In the genomic region with DNA sequence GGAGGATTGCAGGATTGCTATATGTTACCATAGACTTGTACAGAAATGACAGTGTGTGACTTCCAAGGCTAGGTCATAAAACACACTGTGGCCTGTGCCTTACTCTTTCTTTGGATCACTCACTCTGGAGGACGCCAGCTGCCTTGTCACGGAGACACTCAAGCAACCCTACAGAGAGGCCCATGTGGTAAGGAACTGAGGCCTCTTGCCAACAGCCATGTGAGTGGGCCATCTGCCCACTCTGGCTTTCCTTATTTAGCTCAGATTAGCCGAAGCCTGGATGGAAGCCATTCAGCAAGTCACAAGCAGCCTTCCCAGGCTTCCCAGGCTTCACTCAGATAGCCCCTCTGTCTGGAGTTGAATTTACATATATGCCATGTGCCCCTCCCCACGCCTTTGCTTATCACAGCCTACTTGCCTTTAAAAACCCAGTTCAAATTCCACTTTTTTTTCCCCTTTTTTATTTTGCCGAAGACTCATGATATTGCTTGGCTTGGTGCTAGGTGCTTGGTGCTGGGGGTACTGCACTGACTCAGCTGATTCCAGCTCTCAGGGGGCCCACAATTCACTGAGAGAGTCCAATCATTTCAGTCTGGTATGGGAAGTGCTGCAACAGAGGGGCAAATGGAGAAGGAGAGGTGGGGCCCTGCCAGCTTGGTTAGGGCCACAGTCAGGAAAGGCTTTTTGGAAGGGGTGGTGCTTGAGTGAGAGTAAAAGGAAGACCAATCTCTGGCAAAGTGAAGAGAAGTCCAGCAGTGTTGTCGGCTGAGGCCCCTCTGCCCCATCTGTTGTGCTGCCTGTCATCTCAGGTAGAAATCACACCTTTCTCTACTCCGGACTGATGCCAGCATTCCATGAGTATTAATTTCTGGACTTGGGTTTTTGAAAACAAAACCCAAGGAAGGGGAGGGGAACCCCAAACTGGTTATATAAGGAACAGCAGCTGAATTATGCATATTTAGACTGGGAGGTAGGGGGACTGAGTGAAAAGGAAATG, we compare ENCODE assay signal across 10 cellular contexts. TPM values are rescaled to one million over a fixed set of nuclear protein-coding genes. Genes with fewer than 3 reads are reported as not detected.
DNase-seq lines count a peak whose midpoint lies in the region; ATAC-seq and TF ChIP-seq lines count a peak whose summit lies in the region.
"Had no signal": no experiment of that assay in that cellular context is flagged by ENCODE, and none has a peak within 500 bp of the region (broad histone marks: within the 10 kb centered on the region; RNA-seq: fewer than 3 reads in every experiment).

No MANE protein-coding gene starts in this region.

- no peaks in the 10 kb centered on the region for H3K4me1 Mint-ChIP-seq in stimulated activated naive CD8-positive, alpha-beta T cell treated with anti-CD3 and anti-CD28 coated beads, Interleukin-15, amount 100 ng/mL, for 72 hours
- H3K4me1 Mint-ChIP-seq in activated CD8-positive, alpha-beta memory T cell treated with anti-CD3 and anti-CD28 coated beads, Interleukin-2, amount 10 ng/mL, durations not matched to agents 7 days and 5 days: no peaks in the 10 kb centered on the region
- H3K4me1 Mint-ChIP-seq in T-cell: peaks cover 0 to 2% (median 0%) of the 10 kb centered on the region in 3 donors
- no peaks in the 10 kb centered on the region for H3K4me1 Mint-ChIP-seq in activated T-helper 17 cell treated with anti-CD3 and anti-CD28 coated beads, Interleukin-2, amount 50 U/mL, for 72 hours
- H3K4me1 Mint-ChIP-seq: CD4-positive, CD25-positive, alpha-beta regulatory T cell had no signal

- peaks cover 2% of the 10 kb centered on the region for H3K36me3 Mint-ChIP-seq in activated CD8-positive, alpha-beta memory T cell treated with anti-CD3 and anti-CD28 coated beads, Interleukin-2, amount 10 ng/mL, durations not matched to agents 7 days and 5 days
- peaks cover 8% of the 10 kb centered on the region for H3K36me3 Mint-ChIP-seq in T-cell
- no peaks in the 10 kb centered on the region for H3K36me3 Mint-ChIP-seq in activated T-helper 17 cell treated with anti-CD3 and anti-CD28 coated beads, Interleukin-2, amount 50 U/mL, for 72 hours (ENCODE audit: low read depth)
- H3K36me3 Mint-ChIP-seq: CD4-positive, CD25-positive, alpha-beta regulatory T cell had no signal

- H3K4me3 ChIP-seq in dorsolateral prefrontal cortex (no peak overlapping the region), mucosa of descending colon (no peak overlapping the region)

- H3K27ac ChIP-seq in dorsolateral prefrontal cortex: peak overlapping the region in 28 of 59 donors; percentile 1 to 77 (median 52)

- no peaks in the 10 kb centered on the region for H3K27me3 ChIP-seq in dorsolateral prefrontal cortex

- no peak for ATAC-seq in stimulated activated naive CD8-positive, alpha-beta T cell treated with anti-CD3 and anti-CD28 coated beads, Interleukin-15, amount 100 ng/mL, for 72 hours
- ATAC-seq in stimulated activated naive CD8-positive, alpha-beta T cell treated with anti-CD3 and anti-CD28 coated beads, Interleukin-15, Interleukin-2, amounts not matched to agents 100 U/mL and 50 U/mL, for 24 hours: no peak
- peak; percentile 61 for ATAC-seq in mucosa of descending colon
- no peak for ATAC-seq in activated CD8-positive, alpha-beta memory T cell treated with anti-CD3 and anti-CD28 coated beads, Interleukin-2, amount 10 ng/mL, durations not matched to agents 7 days and 5 days
- no peak for ATAC-seq in HG03571 (IDR thresholded peaks at IDR 0.05; ENCODE audit: unreplicated experiment)
- no peak for ATAC-seq in T-cell (replicated peaks in 1 of 4)
- no peak for ATAC-seq in activated T-helper 17 cell treated with anti-CD3 and anti-CD28 coated beads, Interleukin-2, amount 50 U/mL, for 72 hours (replicated peaks)

- no peaks in the 10 kb centered on the region for H3K9me3 ChIP-seq in mucosa of descending colon

- H3K4me3 Mint-ChIP-seq in stimulated activated naive CD8-positive, alpha-beta T cell treated with anti-CD3 and anti-CD28 coated beads, Interleukin-15, amount 100 ng/mL, for 72 hours: no peak overlapping the region
- H3K4me3 Mint-ChIP-seq in activated CD8-positive, alpha-beta memory T cell treated with anti-CD3 and anti-CD28 coated beads, Interleukin-2, amount 10 ng/mL, durations not matched to agents 7 days and 5 days: no peak overlapping the region
- no peak overlapping the region for H3K4me3 Mint-ChIP-seq in T-cell
- no peak overlapping the region for H3K4me3 Mint-ChIP-seq in activated T-helper 17 cell treated with anti-CD3 and anti-CD28 coated beads, Interleukin-2, amount 50 U/mL, for 72 hours
- H3K4me3 Mint-ChIP-seq: CD4-positive, CD25-positive, alpha-beta regulatory T cell had no signal

- peak overlapping the region; percentile 5 to 54 for H3K27ac Mint-ChIP-seq in stimulated activated naive CD8-positive, alpha-beta T cell treated with anti-CD3 and anti-CD28 coated beads, Interleukin-15, amount 100 ng/mL, for 72 hours
- H3K27ac Mint-ChIP-seq in activated CD8-positive, alpha-beta memory T cell treated with anti-CD3 and anti-CD28 coated beads, Interleukin-2, amount 10 ng/mL, durations not matched to agents 7 days and 5 days: no peak overlapping the region
- H3K27ac Mint-ChIP-seq in T-cell: no peak overlapping the region
- H3K27ac Mint-ChIP-seq in activated T-helper 17 cell treated with anti-CD3 and anti-CD28 coated beads, Interleukin-2, amount 50 U/mL, for 72 hours: no peak overlapping the region
- H3K27ac Mint-ChIP-seq: CD4-positive, CD25-positive, alpha-beta regulatory T cell had no signal

- peaks cover 7% of the 10 kb centered on the region for H3K27me3 Mint-ChIP-seq in stimulated activated naive CD8-positive, alpha-beta T cell treated with anti-CD3 and anti-CD28 coated beads, Interleukin-15, amount 100 ng/mL, for 72 hours
- H3K27me3 Mint-ChIP-seq in activated CD8-positive, alpha-beta memory T cell treated with anti-CD3 and anti-CD28 coated beads, Interleukin-2, amount 10 ng/mL, durations not matched to agents 7 days and 5 days: peaks cover 20% of the 10 kb centered on the region
- peaks cover 0 to 12% of the 10 kb centered on the region in 2 donors for H3K27me3 Mint-ChIP-seq in T-cell
- peaks cover 3% of the 10 kb centered on the region for H3K27me3 Mint-ChIP-seq in activated T-helper 17 cell treated with anti-CD3 and anti-CD28 coated beads, Interleukin-2, amount 50 U/mL, for 72 hours

- DNase-seq in stimulated activated naive CD8-positive, alpha-beta T cell treated with anti-CD3 and anti-CD28 coated beads, Interleukin-15, amount 100 ng/mL, for 72 hours: no peak
- DNase-seq in stimulated activated naive CD8-positive, alpha-beta T cell treated with anti-CD3 and anti-CD28 coated beads, Interleukin-15, Interleukin-2, amounts not matched to agents 100 U/mL and 50 U/mL, for 24 hours: no peak
- DNase-seq in dorsolateral prefrontal cortex (peak; percentile 32 to 94 (median 78)), mucosa of descending colon (peak; percentile 59 to 66 (median 64)), T-cell (no peak)
- DNase-seq in activated CD8-positive, alpha-beta memory T cell treated with anti-CD3 and anti-CD28 coated beads, Interleukin-2, amount 10 ng/mL, durations not matched to agents 7 days and 5 days: no peak
- DNase-seq: CD4-positive, CD25-positive, alpha-beta regulatory T cell; MV-4-11 had no signal

- POLR2A ChIA-PET in T-cell (lab: Charles Lee): no interaction called here

- CTCF ChIA-PET in activated CD8-positive, alpha-beta memory T cell treated with anti-CD3 and anti-CD28 coated beads, Interleukin-2, amount 10 ng/mL, durations not matched to agents 7 days and 5 days (lab: Charles Lee): interaction anchor here (2.3 kb wide), 1 partner anchor 71 kb away, joined by 9 read pairs; no protein-coding TSS in a partner anchor
- CTCF ChIA-PET in T-cell (lab: Charles Lee): no interaction called here

- no peaks in the 10 kb centered on the region for H3K36me3 ChIP-seq in mucosa of descending colon (ENCODE audit: low read depth)

- peak in 1 of 56 donors; percentile 16 for TF ChIP-seq CTCF in dorsolateral prefrontal cortex (IDR thresholded peaks at IDR 0.05 in 54 of 56, conservative IDR thresholded peaks at IDR 0.05 in 2 of 56; ENCODE audit: low read depth in 1 of 56, partially characterized antibody in 56 of 56)
- TF ChIP-seq CTCF in mucosa of descending colon (IDR thresholded peaks at IDR 0.05): no peak

- intact Hi-C loops in dorsolateral prefrontal cortex (cut with DNase I): loop anchor here in 1 of 2 donors (10.0 kb wide), 2 partner anchors 71 to 361 kb away; no protein-coding TSS in a partner anchor
- intact Hi-C loops in mucosa of descending colon (cut with DNase I, micrococcal nuclease): loop anchor here in 1 of 2 donors (10.0 kb wide), 1 partner anchor 71 kb away; no protein-coding TSS in a partner anchor

- H3K4me1 ChIP-seq in mucosa of descending colon (ENCODE audit: low read depth): no peaks in the 10 kb centered on the region

- H3K9me3 Mint-ChIP-seq in stimulated activated naive CD8-positive, alpha-beta T cell treated with anti-CD3 and anti-CD28 coated beads, Interleukin-15, amount 100 ng/mL, for 72 hours: no peaks in the 10 kb centered on the region
- no peaks in the 10 kb centered on the region for H3K9me3 Mint-ChIP-seq in activated CD8-positive, alpha-beta memory T cell treated with anti-CD3 and anti-CD28 coated beads, Interleukin-2, amount 10 ng/mL, durations not matched to agents 7 days and 5 days (ENCODE audit: low read depth)
- H3K9me3 Mint-ChIP-seq in T-cell: no peaks in the 10 kb centered on the region
- H3K9me3 Mint-ChIP-seq in activated T-helper 17 cell treated with anti-CD3 and anti-CD28 coated beads, Interleukin-2, amount 50 U/mL, for 72 hours: no peaks in the 10 kb centered on the region
- H3K9me3 Mint-ChIP-seq: CD4-positive, CD25-positive, alpha-beta regulatory T cell had no signal

RNA-seq across cellular contexts. Expression of gene P4HA3, which starts 14.5 kb away (rescaled TPM):
- total RNA-seq in dorsolateral prefrontal cortex (1 to 10 TPM in 7 of 120 experiments, under 1 TPM in 39, not detected in 74; 0.19 to 1.7 (median 0.46) TPM), mucosa of descending colon (under 1 TPM; 0.28 to 0.46 (median 0.34) TPM), T-cell (not detected)
- not detected for total RNA-seq in activated CD8-positive, alpha-beta memory T cell treated with anti-CD3 and anti-CD28 coated beads, Interleukin-2, amount 10 ng/mL, durations not matched to agents 7 days and 5 days
- total RNA-seq in activated T-helper 17 cell treated with anti-CD3 and anti-CD28 coated beads, Interleukin-2, amount 50 U/mL, for 72 hours: not detected
- total RNA-seq: CD4-positive, CD25-positive, alpha-beta regulatory T cell had no signal

Comparison
In these comparisons a context has a peak if more than half of its experiments do, and no peak if none do; other contexts are left out.
1. DNase-seq: peak in dorsolateral prefrontal cortex (10 of 10) and mucosa of descending colon (3 of 3); none in stimulated activated naive CD8-positive, alpha-beta T cell treated with anti-CD3 and anti-CD28 coated beads, Interleukin-15, amount 100 ng/mL, for 72 hours (0 of 2), stimulated activated naive CD8-positive, alpha-beta T cell treated with anti-CD3 and anti-CD28 coated beads, Interleukin-15, Interleukin-2, amounts not matched to agents 100 U/mL and 50 U/mL, for 24 hours (single experiment), activated CD8-positive, alpha-beta memory T cell treated with anti-CD3 and anti-CD28 coated beads, Interleukin-2, amount 10 ng/mL, durations not matched to agents 7 days and 5 days (single experiment) and T-cell (0 of 34).
2. H3K27ac Mint-ChIP-seq: peak in stimulated activated naive CD8-positive, alpha-beta T cell treated with anti-CD3 and anti-CD28 coated beads, Interleukin-15, amount 100 ng/mL, for 72 hours (2 of 2); none in activated CD8-positive, alpha-beta memory T cell treated with anti-CD3 and anti-CD28 coated beads, Interleukin-2, amount 10 ng/mL, durations not matched to agents 7 days and 5 days (single experiment), T-cell (0 of 2) and activated T-helper 17 cell treated with anti-CD3 and anti-CD28 coated beads, Interleukin-2, amount 50 U/mL, for 72 hours (single experiment).